13 cellular contexts compared by ENCODE assay signal in the genomic region with DNA sequence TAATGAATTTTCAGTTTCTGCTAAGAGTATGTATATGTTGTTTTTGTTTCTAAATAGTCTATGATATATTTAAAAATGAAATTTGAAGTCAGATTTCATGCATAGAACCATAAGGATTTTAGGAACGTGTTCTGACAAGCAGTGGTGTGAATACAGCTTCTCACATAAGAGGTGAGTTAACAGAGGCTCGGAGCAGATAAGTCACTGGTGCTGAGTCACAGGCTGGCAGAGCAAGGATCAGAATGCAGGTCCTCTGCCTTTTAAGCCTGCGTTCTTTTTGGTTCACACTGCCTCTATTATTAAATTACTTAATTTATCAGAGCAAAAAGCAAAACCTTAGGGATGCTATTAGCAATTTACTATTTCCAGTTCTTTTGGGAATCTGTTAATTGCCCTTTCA.
DNase-seq lines count a peak whose midpoint lies in the region; ATAC-seq lines count a peak whose summit lies in the region.
"Had no signal": no experiment of that assay in that cellular context is flagged by ENCODE, and none has a peak within 500 bp of the region (broad histone marks: within the 10 kb centered on the region; RNA-seq: fewer than 3 reads in every experiment).

No MANE protein-coding gene starts in this region.

- H3K27me3 Mint-ChIP-seq in T-helper 17 cell: no peaks in the 10 kb centered on the region
- H3K27me3 Mint-ChIP-seq: activated CD4-positive, alpha-beta memory T cell treated with anti-CD3 and anti-CD28 coated beads for 36 hours had no signal

- H3K27ac ChIP-seq in GM23248: no peak overlapping the region
- H3K27ac ChIP-seq: left lung, parathyroid adenoma, SK-N-MC, upper lobe of left lung had no signal

- 8 to 22% methylated on average over 3 of the region's 3 CpGs for WGBS in GM23248 (ENCODE audit: low coverage in 1 of 2, low lambda C conversion rate in 2 of 2, missing lambda C conversion rate in 2 of 2), 2 experiments

- H3K79me2 ChIP-seq in GM23248 (ENCODE audit: insufficient read depth): no peaks in the 10 kb centered on the region
- H3K79me2 ChIP-seq: parathyroid adenoma had no signal

- no peak overlapping the region for H3K27ac Mint-ChIP-seq in T-helper 17 cell
- H3K27ac Mint-ChIP-seq: activated CD4-positive, alpha-beta memory T cell treated with anti-CD3 and anti-CD28 coated beads for 36 hours had no signal

- H3K4me1 ChIP-seq in GM23248 (ENCODE audit: insufficient read depth): peaks cover 18% of the 10 kb centered on the region
- H3K4me1 ChIP-seq: left lung, parathyroid adenoma, upper lobe of left lung had no signal

- H4K20me1 ChIP-seq in GM23248 (ENCODE audit: insufficient read depth): no peaks in the 10 kb centered on the region

- ATAC-seq in GM19397 (IDR thresholded peaks at IDR 0.05; ENCODE audit: unreplicated experiment) (no peak), T-helper 17 cell (no peak)
- ATAC-seq: left lung had no signal

- no peaks in the 10 kb centered on the region for H3K27me3 ChIP-seq in GM23248 (replicated peaks; ENCODE audit: insufficient read depth)
- H3K27me3 ChIP-seq: left lung, upper lobe of left lung had no signal

- H3K36me3 Mint-ChIP-seq in T-helper 17 cell (ENCODE audit: low read depth): no peaks in the 10 kb centered on the region
- H3K36me3 Mint-ChIP-seq: activated CD4-positive, alpha-beta memory T cell treated with anti-CD3 and anti-CD28 coated beads for 36 hours had no signal

- H3K4me3 ChIP-seq in GM23248: peak overlapping the region; percentile 0; the same call in 1 of the 2 replicates
- H3K4me3 ChIP-seq: left lung, SK-N-MC, upper lobe of left lung had no signal

- in situ Hi-C loops in GM23248 (cut with MboI): no loop called here

- H3K4me3 Mint-ChIP-seq in T-helper 17 cell: no peak overlapping the region
- H3K4me3 Mint-ChIP-seq: activated CD4-positive, alpha-beta memory T cell treated with anti-CD3 and anti-CD28 coated beads for 36 hours had no signal

- H3K4me1 Mint-ChIP-seq in T-helper 17 cell: no peaks in the 10 kb centered on the region

- H3K9ac ChIP-seq in GM23248: no peak overlapping the region
- H3K9ac ChIP-seq: parathyroid adenoma had no signal

- DNase-seq in GM23248 (peak; percentile 86), RKO (ENCODE audit: low spot score) (peak; percentile 75), fibroblast of gingiva (ENCODE audit: low read depth) (peak; percentile 13), putamen (ENCODE audit: low spot score) (peak; percentile 29), cerebellar cortex (ENCODE audit: low spot score) (no peak), T-helper 17 cell (no peak)
- DNase-seq: activated CD4-positive, alpha-beta memory T cell treated with anti-CD3 and anti-CD28 coated beads for 36 hours; left lung; NCI-H1417; upper lobe of left lung had no signal

- no peaks in the 10 kb centered on the region for H3K9me3 ChIP-seq in GM23248 (ENCODE audit: low read depth)
- no peaks in the 10 kb centered on the region for H3K9me3 ChIP-seq in T-helper 17 cell (ENCODE audit: control insufficient read depth, low read length, poor library complexity, severe bottlenecking)
- H3K9me3 ChIP-seq: left lung, upper lobe of left lung had no signal

- H3K9me2 ChIP-seq in GM23248 (ENCODE audit: insufficient read depth): no peaks in the 10 kb centered on the region

- peak overlapping the region; percentile 19 for H3K4me2 ChIP-seq in GM23248 (ENCODE audit: unreplicated experiment)

- 0 out of 2 replicates have a peak, but pooled peaks cover 4% of the 10 kb centered on the region for H3F3A ChIP-seq in GM23248 (ENCODE audit: insufficient read depth)

- no peaks in the 10 kb centered on the region for H3K36me3 ChIP-seq in GM23248 (ENCODE audit: low read depth)
- H3K36me3 ChIP-seq: left lung, upper lobe of left lung had no signal

- no peak overlapping the region for H2AFZ ChIP-seq in GM23248
- H2AFZ ChIP-seq: parathyroid adenoma had no signal

Comparison
In these comparisons a context has a peak if more than half of its experiments do, and no peak if none do; other contexts are left out.
1. DNase-seq: peak in GM23248 (single experiment), RKO (single experiment), fibroblast of gingiva (single experiment) and putamen (single experiment); none in cerebellar cortex (single experiment) and T-helper 17 cell (0 of 3).